In the genomic region with DNA sequence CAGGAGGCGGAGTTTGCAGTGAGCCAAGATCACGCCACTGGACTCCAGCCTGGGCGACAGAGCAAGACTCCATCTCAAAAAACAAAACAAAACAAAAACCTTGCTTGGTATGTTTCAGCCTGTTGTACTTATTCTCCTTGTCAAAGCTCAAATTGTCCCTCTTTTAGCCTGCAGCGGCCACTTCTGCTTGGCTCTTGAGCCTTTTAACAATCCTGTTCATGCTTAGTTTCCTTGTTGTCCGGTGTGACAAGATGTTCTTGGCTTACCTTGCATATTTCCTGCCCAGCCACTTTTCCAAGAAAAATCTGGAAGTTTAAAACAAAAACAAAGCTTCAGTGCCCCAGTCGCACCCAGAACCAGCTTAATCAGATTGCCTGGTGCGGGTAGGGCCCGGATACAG, we compare ENCODE assay signal across 24 cellular contexts.
"Had no signal": no experiment of that assay in that cellular context is flagged by ENCODE, and none has a peak within 500 bp of the region (broad histone marks: within the 10 kb centered on the region; RNA-seq: fewer than 3 reads in every experiment).

No MANE protein-coding gene starts in this region.

- H3K9me3 ChIP-seq: ovary, tibial nerve, vagina had no signal

- H3K4me3 ChIP-seq: dorsolateral prefrontal cortex, ovary, tibial nerve, vagina had no signal

- H3K27ac Mint-ChIP-seq: activated CD4-positive, alpha-beta memory T cell treated with anti-CD3 and anti-CD28 coated beads, Interleukin-2, amount 10 ng/mL, durations not matched to agents 7 days and 5 days; activated T-helper 2 cell treated with anti-CD3 and anti-CD28 coated beads, Interferon-gamma antibody, Interleukin-2, Interleukin-4, amounts not matched to agents 10 μg/mL and 5 μg/mL and 100 μg/mL, durations not matched to agents 14 hours and 24 hours and 36 hours; brain; stimulated activated memory B cell treated with anti-CD40 and anti-IgM and Interleukin-4, amounts not matched to agents 10 μg/mL and 1 μg/mL and 100 μg/mL, for 72 hours had no signal

- H3K4me3 Mint-ChIP-seq: activated CD4-positive, alpha-beta memory T cell treated with anti-CD3 and anti-CD28 coated beads, Interleukin-2, amount 10 ng/mL, durations not matched to agents 7 days and 5 days; activated CD8-positive, alpha-beta memory T cell treated with anti-CD3 and anti-CD28 coated beads, Interleukin-2, amount 10 ng/mL, durations not matched to agents 7 days and 5 days; activated T-cell treated with anti-CD3 and anti-CD28 coated beads, Interleukin-2, amount 50 U/mL, for 24 hours; brain; naive thymus-derived CD8-positive, alpha-beta T cell; stimulated activated memory B cell treated with anti-CD40 and anti-IgM and Interleukin-4, amounts not matched to agents 10 μg/mL and 1 μg/mL and 100 μg/mL, for 72 hours had no signal

- DNase-seq: activated CD4-positive, alpha-beta memory T cell treated with anti-CD3 and anti-CD28 coated beads, Interleukin-2, amount 10 ng/mL, durations not matched to agents 7 days and 5 days; activated CD4-positive, alpha-beta T cell treated with anti-CD3 and anti-CD28 coated beads for 48 hours; activated CD4-positive, CD25-positive, alpha-beta regulatory T cell; activated CD8-positive, alpha-beta memory T cell treated with anti-CD3 and anti-CD28 coated beads, Interleukin-2, amount 10 ng/mL, durations not matched to agents 7 days and 5 days; activated naive CD4-positive, alpha-beta T cell treated with Interleukin-2 at 50 U/mL for 16 hours; activated T-cell treated with anti-CD3 and anti-CD28 coated beads, Interleukin-2, amount 50 U/mL, for 24 hours; central memory CD4-positive, alpha-beta T cell; dorsolateral prefrontal cortex; foreskin melanocyte; hypothalamus; islet precursor cell; left colon; mesendoderm; naive thymus-derived CD8-positive, alpha-beta T cell; ovary; stimulated activated CD4-positive, alpha-beta T cell treated with anti-CD3 and anti-CD28 coated beads, Interleukin-4, amount 100 ng/mL, for 24 hours; T-helper 1 cell; T1000 had no signal

- H3K27me3 ChIP-seq: dorsolateral prefrontal cortex, ovary, tibial nerve, vagina had no signal

- ATAC-seq: activated CD8-positive, alpha-beta memory T cell treated with anti-CD3 and anti-CD28 coated beads, Interleukin-2, amount 10 ng/mL, durations not matched to agents 7 days and 5 days; left colon; naive thymus-derived CD8-positive, alpha-beta T cell; sciatic nerve; stimulated activated memory B cell treated with anti-CD40 and anti-IgM and Interleukin-4, amounts not matched to agents 10 μg/mL and 1 μg/mL and 100 μg/mL, for 72 hours had no signal

- H3K36me3 ChIP-seq: ovary had no signal

- H3K9me3 Mint-ChIP-seq: activated CD4-positive, alpha-beta memory T cell treated with anti-CD3 and anti-CD28 coated beads, Interleukin-2, amount 10 ng/mL, durations not matched to agents 7 days and 5 days; activated T-cell treated with anti-CD3 and anti-CD28 coated beads, Interleukin-2, amount 50 U/mL, for 24 hours; activated T-helper 2 cell treated with anti-CD3 and anti-CD28 coated beads, Interferon-gamma antibody, Interleukin-2, Interleukin-4, amounts not matched to agents 10 μg/mL and 5 μg/mL and 100 μg/mL, durations not matched to agents 14 hours and 24 hours and 36 hours; naive thymus-derived CD8-positive, alpha-beta T cell; stimulated activated memory B cell treated with anti-CD40 and anti-IgM and Interleukin-4, amounts not matched to agents 10 μg/mL and 1 μg/mL and 100 μg/mL, for 72 hours had no signal

- H3K27me3 Mint-ChIP-seq: activated CD4-positive, alpha-beta memory T cell treated with anti-CD3 and anti-CD28 coated beads, Interleukin-2, amount 10 ng/mL, durations not matched to agents 7 days and 5 days; activated CD8-positive, alpha-beta memory T cell treated with anti-CD3 and anti-CD28 coated beads, Interleukin-2, amount 10 ng/mL, durations not matched to agents 7 days and 5 days; activated T-cell treated with anti-CD3 and anti-CD28 coated beads, Interleukin-2, amount 50 U/mL, for 24 hours; brain; naive thymus-derived CD8-positive, alpha-beta T cell; stimulated activated memory B cell treated with anti-CD40 and anti-IgM and Interleukin-4, amounts not matched to agents 10 μg/mL and 1 μg/mL and 100 μg/mL, for 72 hours had no signal

- H3K27ac ChIP-seq: dorsolateral prefrontal cortex, ovary, tibial nerve, vagina had no signal
